In genomic region chr12:14775652-14776020, GRCh38 we compare ENCODE assay signal across 9 cellular contexts. TPM values are rescaled to one million over a fixed set of nuclear protein-coding genes. Genes with fewer than 3 reads are reported as not detected.
DNase-seq lines count a peak whose midpoint lies in the region; ATAC-seq and TF ChIP-seq lines count a peak whose summit lies in the region.
"Had no signal": no experiment of that assay in that cellular context is flagged by ENCODE, and none has a peak within 500 bp of the region (broad histone marks: within the 10 kb centered on the region; RNA-seq: fewer than 3 reads in every experiment).

No MANE protein-coding gene starts in this region.

- peaks cover 54% of the 10 kb centered on the region for H3K4me1 Mint-ChIP-seq in stimulated activated naive CD8-positive, alpha-beta T cell treated with anti-CD3 and anti-CD28 coated beads, Interleukin-15, Interleukin-2, amounts not matched to agents 100 ng/mL and 50 ng/mL, for 24 hours (ENCODE audit: low read depth)
- peaks cover 26 to 48% of the 10 kb centered on the region in 2 donors for H3K4me1 Mint-ChIP-seq in stimulated activated naive B cell treated with anti-CD40 and anti-IgM and Interleukin-4, amounts not matched to agents 10 μg/mL and 1 μg/mL and 100 μg/mL, for 72 hours

- H3K14ac ChIP-seq in mesenchymal stem cell (ENCODE audit: low read length in 2 of 2): no peak overlapping the region

- intact Hi-C loops in body of pancreas (cut with DNase I) (no loop called here), aorta (cut with DNase I) (loop anchor here (2.0 to 10.0 kb wide), 2 partner anchors 27 to 1881 kb away; partner anchors contain the start of genes C12orf60 (in 1 of the 2), GPRC5A (in 1 of the 2) and WBP11 (in 1 of the 2)), head of caudate nucleus (cut with DNase I) (loop anchor here (10.0 kb wide), 1 partner anchor 521 kb away; no protein-coding TSS in a partner anchor)

- no peak for TF ChIP-seq POLR2A in body of pancreas (IDR thresholded peaks at IDR 0.05)

- H3K79me1 ChIP-seq in mesenchymal stem cell (replicated peaks; ENCODE audit: low read length, poor library complexity, severe bottlenecking): peaks cover 4% of the 10 kb centered on the region

- H2BK15ac ChIP-seq in mesenchymal stem cell (ENCODE audit: low read depth, poor library complexity, severe bottlenecking): no peak overlapping the region

- no peak overlapping the region for H2BK5ac ChIP-seq in mesenchymal stem cell (ENCODE audit: low read depth, low read length, poor library complexity, severe bottlenecking)

- H3K9me3 ChIP-seq in body of pancreas (no peaks in the 10 kb centered on the region), mesenchymal stem cell (ENCODE audit: control insufficient read depth, low read length) (no peaks in the 10 kb centered on the region), aorta (ENCODE audit: control insufficient read depth, low read length) (no peaks in the 10 kb centered on the region)

- ATAC-seq in stimulated activated naive CD8-positive, alpha-beta T cell treated with anti-CD3 and anti-CD28 coated beads, Interleukin-15, Interleukin-2, amounts not matched to agents 100 U/mL and 50 U/mL, for 24 hours: no peak
- ATAC-seq in body of pancreas (peak; percentile 19), aorta (ENCODE audit: low FRiP score) (no peak), HG02571 (IDR thresholded peaks at IDR 0.05; ENCODE audit: unreplicated experiment) (no peak)
- ATAC-seq in stimulated activated naive B cell treated with anti-CD40 and anti-IgM and Interleukin-4, amounts not matched to agents 10 μg/mL and 1 μg/mL and 100 μg/mL, for 72 hours (replicated peaks): no peak

- peak overlapping the region; percentile 98 for H3K27ac Mint-ChIP-seq in stimulated activated naive CD8-positive, alpha-beta T cell treated with anti-CD3 and anti-CD28 coated beads, Interleukin-15, Interleukin-2, amounts not matched to agents 100 ng/mL and 50 ng/mL, for 24 hours
- H3K27ac Mint-ChIP-seq in stimulated activated naive B cell treated with anti-CD40 and anti-IgM and Interleukin-4, amounts not matched to agents 10 μg/mL and 1 μg/mL and 100 μg/mL, for 72 hours: no peak overlapping the region

- no peak overlapping the region for H4K91ac ChIP-seq in mesenchymal stem cell (ENCODE audit: low read length)

- no peaks in the 10 kb centered on the region for H3K27me3 Mint-ChIP-seq in stimulated activated naive CD8-positive, alpha-beta T cell treated with anti-CD3 and anti-CD28 coated beads, Interleukin-15, Interleukin-2, amounts not matched to agents 100 ng/mL and 50 ng/mL, for 24 hours
- H3K27me3 Mint-ChIP-seq in stimulated activated naive B cell treated with anti-CD40 and anti-IgM and Interleukin-4, amounts not matched to agents 10 μg/mL and 1 μg/mL and 100 μg/mL, for 72 hours: peaks cover 0 to 3% of the 10 kb centered on the region in 2 donors

- H2AK5ac ChIP-seq in mesenchymal stem cell (ENCODE audit: low read length, severe bottlenecking): no peak overlapping the region

- peak overlapping the region; percentile 99 for H3K4me3 Mint-ChIP-seq in stimulated activated naive CD8-positive, alpha-beta T cell treated with anti-CD3 and anti-CD28 coated beads, Interleukin-15, Interleukin-2, amounts not matched to agents 100 ng/mL and 50 ng/mL, for 24 hours
- peak overlapping the region in 1 of 2 donors; percentile 22 for H3K4me3 Mint-ChIP-seq in stimulated activated naive B cell treated with anti-CD40 and anti-IgM and Interleukin-4, amounts not matched to agents 10 μg/mL and 1 μg/mL and 100 μg/mL, for 72 hours

- H4K8ac ChIP-seq in mesenchymal stem cell (ENCODE audit: low read length): no peak overlapping the region

- H3K27me3 ChIP-seq in body of pancreas (no peaks in the 10 kb centered on the region), mesenchymal stem cell (ENCODE audit: control insufficient read depth in 1 of 2, insufficient read depth in 1 of 2, low read length in 2 of 2) (no peaks in the 10 kb centered on the region), aorta (ENCODE audit: control insufficient read depth in 1 of 2, insufficient read depth in 2 of 2, low read length in 1 of 2) (no peaks in the 10 kb centered on the region)

- H3K27ac ChIP-seq in body of pancreas: peak overlapping the region; percentile 95 to 99 (median 98)
- peak overlapping the region; percentile 87 for H3K27ac ChIP-seq in mesenchymal stem cell (ENCODE audit: low read length, poor library complexity, severe bottlenecking)
- H3K27ac ChIP-seq in aorta (ENCODE audit: low read depth in 1 of 2, low read length in 2 of 2): peak overlapping the region in 1 of 2 donors; percentile 73

- no peak for TF ChIP-seq CTCF in body of pancreas (IDR thresholded peaks at IDR 0.05)

- no peaks in the 10 kb centered on the region for H3K9me3 Mint-ChIP-seq in stimulated activated naive CD8-positive, alpha-beta T cell treated with anti-CD3 and anti-CD28 coated beads, Interleukin-15, Interleukin-2, amounts not matched to agents 100 ng/mL and 50 ng/mL, for 24 hours
- no peaks in the 10 kb centered on the region for H3K9me3 Mint-ChIP-seq in stimulated activated naive B cell treated with anti-CD40 and anti-IgM and Interleukin-4, amounts not matched to agents 10 μg/mL and 1 μg/mL and 100 μg/mL, for 72 hours

- peaks cover 10% of the 10 kb centered on the region for H3K36me3 Mint-ChIP-seq in stimulated activated naive CD8-positive, alpha-beta T cell treated with anti-CD3 and anti-CD28 coated beads, Interleukin-15, Interleukin-2, amounts not matched to agents 100 ng/mL and 50 ng/mL, for 24 hours (ENCODE audit: low read depth)
- H3K36me3 Mint-ChIP-seq in stimulated activated naive B cell treated with anti-CD40 and anti-IgM and Interleukin-4, amounts not matched to agents 10 μg/mL and 1 μg/mL and 100 μg/mL, for 72 hours: peaks cover 8 to 10% of the 10 kb centered on the region in 2 donors

- H3K36me3 ChIP-seq in body of pancreas (replicated peaks in 1 of 2; ENCODE audit: insufficient read depth in 1 of 2, low read depth in 2 of 2) (no peaks in the 10 kb centered on the region), mesenchymal stem cell (ENCODE audit: control insufficient read depth in 1 of 2, insufficient read depth in 2 of 2, low read depth in 1 of 2, low read length in 2 of 2) (no peaks in the 10 kb centered on the region), aorta (ENCODE audit: control insufficient read depth in 1 of 2, insufficient read depth in 2 of 2, low read length in 1 of 2) (no peaks in the 10 kb centered on the region)

- WGBS in body of pancreas, 2 donors: 10 to 11% methylated on average over 1 of the region's 1 CpG
- WGBS in mesenchymal stem cell: 61% methylated on average over 1 of the region's 1 CpG
- WGBS in aorta, 2 donors: 0 to 4% methylated on average over 1 of the region's 1 CpG

- H3K4ac ChIP-seq in mesenchymal stem cell (ENCODE audit: low read depth in 1 of 2, low read length in 2 of 2): no peak overlapping the region

- no peak overlapping the region for H2AFZ ChIP-seq in mesenchymal stem cell (ENCODE audit: low read depth, low read length)

- peak overlapping the region; percentile 95 for H3K9ac ChIP-seq in mesenchymal stem cell (ENCODE audit: low read length)

- H3K18ac ChIP-seq in mesenchymal stem cell (ENCODE audit: low read depth in 1 of 2, low read length in 2 of 2): no peak overlapping the region

- H3K4me2 ChIP-seq in mesenchymal stem cell (ENCODE audit: low read length, poor library complexity, severe bottlenecking): peak overlapping the region; percentile 86

- H3K4me1 ChIP-seq in body of pancreas: peaks cover 39% of the 10 kb centered on the region
- H3K4me1 ChIP-seq in mesenchymal stem cell (ENCODE audit: control insufficient read depth, insufficient read depth, low read depth, low read length): no peaks in the 10 kb centered on the region
- peaks cover 0 to 2% of the 10 kb centered on the region in 2 donors for H3K4me1 ChIP-seq in aorta (ENCODE audit: control insufficient read depth in 1 of 2, insufficient read depth in 2 of 2, low read length in 2 of 2)

- H3K4me3 ChIP-seq in body of pancreas: no peak overlapping the region
- H3K4me3 ChIP-seq in mesenchymal stem cell (ENCODE audit: insufficient read depth in 1 of 2, low read depth in 1 of 2, low read length in 2 of 2): peak overlapping the region in 1 of 2 experiments; percentile 95
- H3K4me3 ChIP-seq in aorta (ENCODE audit: low read length in 2 of 2): peak overlapping the region; percentile 45 to 86

- no peak for DNase-seq in stimulated activated naive CD8-positive, alpha-beta T cell treated with anti-CD3 and anti-CD28 coated beads, Interleukin-15, Interleukin-2, amounts not matched to agents 100 U/mL and 50 U/mL, for 24 hours
- DNase-seq in body of pancreas: peak in 1 of 4 donors; percentile 16
- DNase-seq in mesenchymal stem cell: peak; percentile 75
- DNase-seq in aorta: no peak
- no peak for DNase-seq in head of caudate nucleus
- no peak for DNase-seq in stimulated activated naive B cell treated with anti-CD40 and anti-IgM and Interleukin-4, amounts not matched to agents 10 μg/mL and 1 μg/mL and 100 μg/mL, for 72 hours
- DNase-seq: NCI-H524 had no signal

- H2BK12ac ChIP-seq in mesenchymal stem cell (ENCODE audit: low read length in 2 of 2): no peak overlapping the region

- no peak overlapping the region for H3K23ac ChIP-seq in mesenchymal stem cell (ENCODE audit: low read length in 2 of 2)

- no peak overlapping the region for H2BK120ac ChIP-seq in mesenchymal stem cell (ENCODE audit: low read depth, low read length)

RNA-seq across cellular contexts. Expression of gene WBP11, which starts 27.6 kb away (rescaled TPM):
- total RNA-seq in body of pancreas: 10 to 100 TPM in 1 of 2 donors, 1 to 10 TPM in 1; 8.6 to 14.8 TPM
- polyA plus RNA-seq in mesenchymal stem cell (2013, experiment 1 of 2): 58.2 TPM
- polyA plus RNA-seq in mesenchymal stem cell (2013, experiment 2 of 2): 50.6 TPM
- 10 to 100 TPM; 43.2 to 44.7 TPM for total RNA-seq in aorta
- polyA plus RNA-seq in aorta: 10 to 100 TPM; 16.9 TPM

RNA-seq across cellular contexts. Expression of gene C12orf60, which starts 27.8 kb away (rescaled TPM):
- total RNA-seq in body of pancreas (1 to 10 TPM in 1 of 2 donors, not detected in 1; 1.8 TPM), aorta (1 to 10 TPM in 1 of 2 donors, under 1 TPM in 1; 0.91 to 1.1 TPM)
- 1.8 TPM for polyA plus RNA-seq in mesenchymal stem cell (2013, experiment 1 of 2)
- 1.4 TPM for polyA plus RNA-seq in mesenchymal stem cell (2013, experiment 2 of 2)
- polyA plus RNA-seq in aorta: 1 to 10 TPM in 1 of 2 donors, under 1 TPM in 1; 0.56 to 1.9 TPM

RNA-seq across cellular contexts. Expression of gene SMCO3, which starts 38.3 kb away (rescaled TPM):
- 1 to 10 TPM; 1.3 to 4.3 TPM for total RNA-seq in body of pancreas
- 0.26 TPM for polyA plus RNA-seq in mesenchymal stem cell (2013, experiment 1 of 2)
- polyA plus RNA-seq in mesenchymal stem cell (2013, experiment 2 of 2): 0.19 TPM
- 1 to 10 TPM in 1 of 2 donors, under 1 TPM in 1; 0.26 to 1.0 TPM for total RNA-seq in aorta
- 1 to 10 TPM in 1 of 2 donors, under 1 TPM in 1; 0.88 to 3.0 TPM for polyA plus RNA-seq in aorta

Comparison
In these comparisons a context has a peak if more than half of its experiments do, and no peak if none do; other contexts are left out.
1. H3K4me3 ChIP-seq: peak in aorta (2 of 2); none in body of pancreas (0 of 2).